In the genomic region with DNA sequence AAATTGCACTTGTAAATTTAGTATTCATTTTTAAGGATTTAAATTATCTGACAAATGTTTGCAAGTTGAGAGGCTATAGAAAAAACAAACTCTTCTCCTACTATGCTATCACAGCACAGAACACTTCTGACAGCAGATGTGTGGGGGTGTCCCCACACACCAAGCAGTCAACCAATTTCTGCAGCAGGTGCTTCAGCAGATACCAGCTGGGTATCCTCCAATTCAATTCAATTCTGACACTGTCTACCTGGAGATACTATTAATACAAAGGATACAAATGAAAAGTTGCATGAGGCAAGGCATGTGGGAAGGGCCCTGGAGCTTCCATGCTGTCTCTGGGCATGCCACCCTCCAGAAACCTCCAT, we compare ENCODE assay signal across 19 cellular contexts.
A peak's percentile ranks its signal among the peaks of the same experiment; 100 is the strongest.
DNase-seq lines count a peak whose midpoint lies in the region; ATAC-seq lines count a peak whose summit lies in the region.
"Had no signal": no experiment of that assay in that cellular context is flagged by ENCODE, and none has a peak within 500 bp of the region (broad histone marks: within the 10 kb centered on the region; RNA-seq: fewer than 3 reads in every experiment).

No MANE protein-coding gene starts in this region.

- peaks cover 82% of the 10 kb centered on the region for H3K36me3 Mint-ChIP-seq in T-helper 1 cell treated with Interleukin-12 subunit alpha and Interleukin-12 subunit beta and Interleukin-4 antibody, amounts not matched to agents 30 μg/mL and 1 μg/mL, for 36 hours (ENCODE audit: low read depth)
- H3K36me3 Mint-ChIP-seq in activated naive CD4-positive, alpha-beta T cell treated with anti-CD3 and anti-CD28 coated beads, Interleukin-2, amount 50 U/mL, for 24 hours: peaks cover 56% of the 10 kb centered on the region
- H3K36me3 Mint-ChIP-seq in effector memory CD8-positive, alpha-beta T cell (ENCODE audit: insufficient read depth): peaks cover 23% of the 10 kb centered on the region

- H3K27ac Mint-ChIP-seq in T-helper 1 cell treated with Interleukin-12 subunit alpha and Interleukin-12 subunit beta and Interleukin-4 antibody, amounts not matched to agents 30 μg/mL and 1 μg/mL, for 36 hours: peak overlapping the region; percentile 43
- peak overlapping the region; percentile 90 for H3K27ac Mint-ChIP-seq in activated naive CD4-positive, alpha-beta T cell treated with anti-CD3 and anti-CD28 coated beads, Interleukin-2, amount 50 U/mL, for 24 hours
- peak overlapping the region; percentile 91 to 92 for H3K27ac Mint-ChIP-seq in effector memory CD8-positive, alpha-beta T cell
- H3K27ac Mint-ChIP-seq: nephron progenitor cell had no signal

- peaks cover 49% of the 10 kb centered on the region for H3K4me1 Mint-ChIP-seq in T-helper 1 cell treated with Interleukin-12 subunit alpha and Interleukin-12 subunit beta and Interleukin-4 antibody, amounts not matched to agents 30 μg/mL and 1 μg/mL, for 36 hours (ENCODE audit: low read depth)
- H3K4me1 Mint-ChIP-seq in activated naive CD4-positive, alpha-beta T cell treated with anti-CD3 and anti-CD28 coated beads, Interleukin-2, amount 50 U/mL, for 24 hours: peaks cover 82% of the 10 kb centered on the region
- peaks cover 62 to 66% of the 10 kb centered on the region in 2 donors for H3K4me1 Mint-ChIP-seq in effector memory CD8-positive, alpha-beta T cell (ENCODE audit: low read depth in 2 of 2)
- H3K4me1 Mint-ChIP-seq: nephron progenitor cell had no signal

- H3K9me3 Mint-ChIP-seq in T-helper 1 cell treated with Interleukin-12 subunit alpha and Interleukin-12 subunit beta and Interleukin-4 antibody, amounts not matched to agents 30 μg/mL and 1 μg/mL, for 36 hours: peaks cover 72% of the 10 kb centered on the region
- H3K9me3 Mint-ChIP-seq in activated naive CD4-positive, alpha-beta T cell treated with anti-CD3 and anti-CD28 coated beads, Interleukin-2, amount 50 U/mL, for 24 hours: peaks cover 5% of the 10 kb centered on the region
- peaks cover 5 to 27% of the 10 kb centered on the region in 2 donors for H3K9me3 Mint-ChIP-seq in effector memory CD8-positive, alpha-beta T cell

- ATAC-seq in effector memory CD8-positive, alpha-beta T cell (replicated peaks): peak; percentile 56
- ATAC-seq in HG03432 (IDR thresholded peaks at IDR 0.05; ENCODE audit: unreplicated experiment) (no peak), GM21737 (IDR thresholded peaks at IDR 0.05; ENCODE audit: unreplicated experiment) (no peak)

- no peak for DNase-seq in T-helper 1 cell
- no peak for DNase-seq in activated naive CD4-positive, alpha-beta T cell (lab: John Stamatoyannopoulos, UW)
- DNase-seq in effector memory CD8-positive, alpha-beta T cell: no peak
- no peak for DNase-seq in stimulated activated CD4-positive, alpha-beta T cell treated with anti-CD3 and anti-CD28 coated beads, Interleukin-2, amount 100 ng/mL, for 48 hours
- DNase-seq: activated gamma-delta T cell, midbrain, NCI-H1417, NCI-H2081, NCI-H226, NCI-H774, nephron progenitor cell, ovary, RPMI8226, T1000, tibial artery had no signal

- H3K27me3 Mint-ChIP-seq in T-helper 1 cell treated with Interleukin-12 subunit alpha and Interleukin-12 subunit beta and Interleukin-4 antibody, amounts not matched to agents 30 μg/mL and 1 μg/mL, for 36 hours (ENCODE audit: low read depth): no peaks in the 10 kb centered on the region
- no peaks in the 10 kb centered on the region for H3K27me3 Mint-ChIP-seq in activated naive CD4-positive, alpha-beta T cell treated with anti-CD3 and anti-CD28 coated beads, Interleukin-2, amount 50 U/mL, for 24 hours
- no peaks in the 10 kb centered on the region for H3K27me3 Mint-ChIP-seq in effector memory CD8-positive, alpha-beta T cell

- no peak overlapping the region for H3K4me3 Mint-ChIP-seq in T-helper 1 cell treated with Interleukin-12 subunit alpha and Interleukin-12 subunit beta and Interleukin-4 antibody, amounts not matched to agents 30 μg/mL and 1 μg/mL, for 36 hours
- peak overlapping the region; percentile 5 for H3K4me3 Mint-ChIP-seq in activated naive CD4-positive, alpha-beta T cell treated with anti-CD3 and anti-CD28 coated beads, Interleukin-2, amount 50 U/mL, for 24 hours
- H3K4me3 Mint-ChIP-seq in effector memory CD8-positive, alpha-beta T cell: peak overlapping the region; percentile 77 to 79
- H3K4me3 Mint-ChIP-seq: nephron progenitor cell had no signal
